26 cellular contexts compared by ENCODE assay signal in genomic region chr14:97337670-97338069, GRCh38.
"Had no signal": no experiment of that assay in that cellular context is flagged by ENCODE, and none has a peak within 500 bp of the region (broad histone marks: within the 10 kb centered on the region; RNA-seq: fewer than 3 reads in every experiment).

No MANE protein-coding gene starts in this region.

- H3K4me1 ChIP-seq: esophagus squamous epithelium, gastrocnemius medialis, heart right ventricle, left lung, lower lobe of right lung had no signal

- H3K36me3 Mint-ChIP-seq: mesothelial cell of epicardium, naive B cell had no signal

- H3K9me3 ChIP-seq: gastrocnemius medialis, lower lobe of right lung, mucosa of descending colon had no signal

- ATAC-seq: effector memory CD8-positive, alpha-beta T cell; esophagus mucosa; gastrocnemius medialis; heart right ventricle; left cardiac atrium; left lung; left ventricle myocardium superior; lower lobe of right lung; mucosa of descending colon had no signal

- DNase-seq: dermis blood vessel endothelial cell; dorsolateral prefrontal cortex; effector CD8-positive, alpha-beta T cell; effector memory CD8-positive, alpha-beta T cell; endodermal cell; erythroblast; esophagus squamous epithelium; foreskin fibroblast; foreskin melanocyte; gastrocnemius medialis; glutamatergic neuron; heart right ventricle; left cardiac atrium; left lung; left ventricle myocardium superior; lower lobe of right lung; mesenchymal stem cell; mucosa of descending colon; naive B cell had no signal

- H3K27ac Mint-ChIP-seq: effector memory CD8-positive, alpha-beta T cell; endodermal cell; mesothelial cell of epicardium; naive B cell had no signal

- H3K4me3 ChIP-seq: coronary artery, dorsolateral prefrontal cortex, esophagus squamous epithelium, gastrocnemius medialis, heart right ventricle, left lung, lower lobe of right lung, mucosa of descending colon had no signal

- H3K4me1 Mint-ChIP-seq: endodermal cell, mesothelial cell of epicardium, naive B cell had no signal

- H3K4me3 Mint-ChIP-seq: effector memory CD8-positive, alpha-beta T cell; endodermal cell; mesothelial cell of epicardium had no signal

- H3K36me3 ChIP-seq: esophagus squamous epithelium, gastrocnemius medialis, heart right ventricle, left lung, lower lobe of right lung had no signal

- H3K27me3 ChIP-seq: esophagus squamous epithelium, gastrocnemius medialis, left lung had no signal

- FAIRE-seq: endometrium, islet of Langerhans, keratinocyte had no signal

- H3K27ac ChIP-seq: coronary artery, epithelial cell of prostate, esophagus squamous epithelium, gastrocnemius medialis, heart right ventricle, left lung, lower lobe of right lung had no signal
